1 cellular context compared by ENCODE assay signal in genomic region chr15:90558182-90558581, GRCh38.
TF ChIP-seq lines count a peak whose summit lies in the region.

No MANE protein-coding gene starts in this region.

TF ChIP-seq in SK-N-SH, 30 proteins besides CTCF, POLR2A, EP300 and RAD21 (continued from another document):
- TF ChIP-seq PBX3 (IDR thresholded peaks at IDR 0.05) = no peak
- TF ChIP-seq SIN3A (IDR thresholded peaks at IDR 0.05; ENCODE audit: borderline replicate concordance, low read depth, low read length) = no peak
- TF ChIP-seq NRF1 (IDR thresholded peaks at IDR 0.05; ENCODE audit: low read depth, low read length) = no peak
- no peak for TF ChIP-seq FOXJ3 (CRISPR knock-in tag; IDR thresholded peaks at IDR 0.05)
- no peak for TF ChIP-seq GABPA (IDR thresholded peaks at IDR 0.05; ENCODE audit: low read depth)
